25 cellular contexts compared by ENCODE assay signal in genomic region chr2:109246616-109247015, GRCh38.
"Had no signal": no experiment of that assay in that cellular context is flagged by ENCODE, and none has a peak within 500 bp of the region (broad histone marks: within the 10 kb centered on the region; RNA-seq: fewer than 3 reads in every experiment).

No MANE protein-coding gene starts in this region.

- H3K27me3 ChIP-seq: body of pancreas, esophagus muscularis mucosa, gastrocnemius medialis, heart right ventricle had no signal

- DNase-seq: activated B cell treated with CpG ODN at 0.5 μM for 24 hours; activated CD4-positive, alpha-beta T cell treated with anti-CD3 and anti-CD28 coated beads for 48 hours; activated CD4-positive, alpha-beta T cell treated with anti-CD3 and anti-CD28 coated beads, Interleukin-2, amount 50 U/mL, for 1 hour; activated CD4-positive, alpha-beta T cell treated with anti-CD3 and anti-CD28 coated beads, Interleukin-2, amount 50 U/mL, for 48 hours; activated CD8-positive, alpha-beta memory T cell treated with anti-CD3 and anti-CD28 coated beads for 24 hours; activated CD8-positive, alpha-beta T cell treated with anti-CD3 and anti-CD28 coated beads for 36 hours; activated naive CD4-positive, alpha-beta T cell treated with anti-CD3 and anti-CD28 coated beads for 36 hours; activated T-cell treated with anti-CD3 and anti-CD28 coated beads, Interleukin-2, amount 50 U/mL, for 48 hours; amniotic stem cell; anterior cingulate cortex; body of pancreas; cortex of kidney; effector CD4-positive, alpha-beta T cell; effector memory CD8-positive, alpha-beta T cell; erythroblast; foreskin keratinocyte; gastrocnemius medialis; glutamatergic neuron; heart right ventricle; T-helper 1 cell; T-helper 17 cell; T1000 had no signal

- H3K9me3 ChIP-seq: body of pancreas, esophagus muscularis mucosa, gastrocnemius medialis, heart right ventricle had no signal

- ATAC-seq: activated CD4-positive, CD25-positive, alpha-beta regulatory T cell treated with anti-CD3 and anti-CD28 coated beads, Interleukin-2, amount 50 U/mL, for 24 hours; activated CD8-positive, alpha-beta T cell treated with anti-CD3 and anti-CD28 coated beads for 36 hours; body of pancreas; effector memory CD8-positive, alpha-beta T cell; foreskin keratinocyte; gastrocnemius medialis; T-helper 17 cell had no signal

- H3K4me3 ChIP-seq: body of pancreas, esophagus muscularis mucosa, gastrocnemius medialis, heart right ventricle had no signal

- H3K36me3 ChIP-seq: esophagus muscularis mucosa, gastrocnemius medialis, heart right ventricle, WERI-Rb-1 had no signal

- H3K27ac ChIP-seq: body of pancreas, esophagus muscularis mucosa, foreskin keratinocyte had no signal
